ENCODE assay signal across 1 cellular context in the genomic region with DNA sequence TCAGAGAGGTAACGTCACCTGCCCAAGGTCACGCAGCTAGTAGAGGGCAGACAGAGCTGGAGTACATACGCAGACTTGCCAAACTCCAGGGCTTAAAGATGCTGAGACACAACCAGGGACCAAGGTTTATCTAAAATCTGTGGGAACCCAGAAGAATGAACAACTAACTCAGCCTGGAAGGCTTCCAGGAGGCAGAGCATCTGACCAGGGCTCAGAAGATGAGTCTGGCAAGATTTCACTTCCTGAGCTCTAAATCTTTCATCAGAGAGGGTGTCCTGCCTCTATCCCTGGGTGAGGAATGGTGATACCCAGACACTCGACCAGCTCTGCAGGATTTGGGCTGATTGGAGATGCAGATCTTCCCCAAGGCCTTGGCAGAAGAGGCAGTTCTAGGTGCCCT.
TF ChIP-seq lines count a peak whose summit lies in the region.

No MANE protein-coding gene starts in this region.

TF ChIP-seq in IMR-90, 13 proteins besides CTCF, POLR2A, EP300 and RAD21:
- no peak for TF ChIP-seq RCOR1 (IDR thresholded peaks at IDR 0.05; ENCODE audit: insufficient replicate concordance, low read length)
- no peak for TF ChIP-seq RFX5 (IDR thresholded peaks at IDR 0.05; ENCODE audit: low read depth, low read length)
- TF ChIP-seq CEBPB (IDR thresholded peaks at IDR 0.05; ENCODE audit: low read depth, low read length), result no peak
- TF ChIP-seq NFE2L2 (IDR thresholded peaks at IDR 0.05; ENCODE audit: low read depth, low read length), result no peak
- TF ChIP-seq SMC3 (IDR thresholded peaks at IDR 0.05; ENCODE audit: low read depth, low read length), result no peak
- TF ChIP-seq CHD1 (IDR thresholded peaks at IDR 0.05; ENCODE audit: low read depth, low read length), result no peak
- TF ChIP-seq MXI1 (IDR thresholded peaks at IDR 0.05; ENCODE audit: borderline replicate concordance, low read depth, low read length), result no peak
- TF ChIP-seq MAZ (IDR thresholded peaks at IDR 0.05; ENCODE audit: borderline replicate concordance, low read depth, low read length), result no peak
- no peak for TF ChIP-seq BHLHE40 (IDR thresholded peaks at IDR 0.05; ENCODE audit: low read depth, low read length)
- TF ChIP-seq FOS (IDR thresholded peaks at IDR 0.05; ENCODE audit: low read depth, low read length), result no peak
